In genomic region chr10:102715880-102716279, GRCh38 we compare ENCODE assay signal across 1 cellular context.
TF ChIP-seq lines count a peak whose summit lies in the region.

No MANE protein-coding gene starts in this region.

TF ChIP-seq in GM12878, 131 proteins besides CTCF, POLR2A, EP300 and RAD21:
- TF ChIP-seq RCOR1 (conservative IDR thresholded peaks at IDR 0.05; ENCODE audit: low read depth, low read length), result no peak
- TF ChIP-seq POLR2AphosphoS5 (IDR thresholded peaks at IDR 0.05; ENCODE audit: low read length), result 0 out of 2 replicates have a peak, but pooled peaks have one; percentile 23
TF ChIP-seq in GM12878: peak in this region for 1.
